11 cellular contexts compared by ENCODE assay signal in the genomic region with DNA sequence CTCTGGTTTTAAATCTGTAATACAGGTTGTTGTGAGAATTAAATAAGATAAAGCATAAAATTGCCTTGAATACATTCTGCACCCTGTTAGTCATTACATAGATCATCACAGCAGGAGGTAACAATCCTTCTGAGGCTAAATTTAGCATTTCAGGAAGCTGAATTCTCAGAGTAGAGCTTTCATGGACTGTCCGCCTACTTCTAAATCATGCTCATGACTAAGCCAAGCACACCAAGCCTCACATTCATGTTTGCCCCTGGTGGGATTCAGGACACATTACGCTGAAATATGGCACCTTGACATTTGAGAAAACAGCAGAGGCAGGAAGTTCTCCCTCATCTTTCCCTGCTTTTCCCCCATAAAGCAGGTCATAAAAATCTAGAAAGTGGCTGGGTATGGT. TPM values are rescaled to one million over a fixed set of nuclear protein-coding genes. Genes with fewer than 3 reads are reported as not detected.
DNase-seq lines count a peak whose midpoint lies in the region; ATAC-seq and TF ChIP-seq lines count a peak whose summit lies in the region.
"Had no signal": no experiment of that assay in that cellular context is flagged by ENCODE, and none has a peak within 500 bp of the region (broad histone marks: within the 10 kb centered on the region; RNA-seq: fewer than 3 reads in every experiment).

No MANE protein-coding gene starts in this region.

- no peak overlapping the region for H3K27ac ChIP-seq in RWPE1
- H3K27ac ChIP-seq: SJCRH30 had no signal

- no peak overlapping the region for H3K4me3 ChIP-seq in epithelial cell of esophagus (ENCODE audit: low read length)
- H3K4me3 ChIP-seq: SJCRH30 had no signal

- DNase-seq in GM04504 (ENCODE audit: low read depth) (peak; percentile 88), NCI-H226 (peak; percentile 81), epithelial cell of esophagus (ENCODE audit: low read depth) (peak; percentile 65), renal cortical epithelial cell (ENCODE audit: low read depth) (peak; percentile 94), RWPE1 (ENCODE audit: low spot score) (no peak), iPS-NIHi7 (ENCODE audit: extremely low spot score) (no peak)
- DNase-seq in activated CD8-positive, alpha-beta memory T cell treated with anti-CD3 and anti-CD28 coated beads, Interleukin-2, amount 10 ng/mL, durations not matched to agents 7 days and 5 days, result no peak
- DNase-seq: activated CD4-positive, alpha-beta memory T cell treated with anti-CD3 and anti-CD28 coated beads for 36 hours; NCI-H2081 treated with DMSO at 0.1 percent for 48 hours; SJCRH30; stimulated activated CD4-positive, alpha-beta T cell treated with anti-CD3 and anti-CD28 coated beads, Interleukin-15, amount 100 ng/mL, for 24 hours had no signal

- H3K4me1 Mint-ChIP-seq in activated CD8-positive, alpha-beta memory T cell treated with anti-CD3 and anti-CD28 coated beads, Interleukin-2, amount 10 ng/mL, durations not matched to agents 7 days and 5 days, result peaks cover 12% of the 10 kb centered on the region

- POLR2A ChIA-PET in RWPE1 (lab: Yijun Ruan, JAX; ENCODE audit: low non-redundant PET), result no interaction called here

- no peak overlapping the region for H3K27ac Mint-ChIP-seq in activated CD8-positive, alpha-beta memory T cell treated with anti-CD3 and anti-CD28 coated beads, Interleukin-2, amount 10 ng/mL, durations not matched to agents 7 days and 5 days
- H3K27ac Mint-ChIP-seq: activated CD4-positive, alpha-beta memory T cell treated with anti-CD3 and anti-CD28 coated beads for 36 hours had no signal

- no peaks in the 10 kb centered on the region for H3K9me3 Mint-ChIP-seq in activated CD8-positive, alpha-beta memory T cell treated with anti-CD3 and anti-CD28 coated beads, Interleukin-2, amount 10 ng/mL, durations not matched to agents 7 days and 5 days (ENCODE audit: low read depth)

- H3K27me3 Mint-ChIP-seq in activated CD8-positive, alpha-beta memory T cell treated with anti-CD3 and anti-CD28 coated beads, Interleukin-2, amount 10 ng/mL, durations not matched to agents 7 days and 5 days, result peaks cover 22% of the 10 kb centered on the region

- H3K4me3 Mint-ChIP-seq in activated CD8-positive, alpha-beta memory T cell treated with anti-CD3 and anti-CD28 coated beads, Interleukin-2, amount 10 ng/mL, durations not matched to agents 7 days and 5 days, result no peak overlapping the region
- H3K4me3 Mint-ChIP-seq: activated CD4-positive, alpha-beta memory T cell treated with anti-CD3 and anti-CD28 coated beads for 36 hours had no signal

- ATAC-seq in activated CD8-positive, alpha-beta memory T cell treated with anti-CD3 and anti-CD28 coated beads, Interleukin-2, amount 10 ng/mL, durations not matched to agents 7 days and 5 days, result no peak

- CTCF ChIA-PET in RWPE1 (lab: Yijun Ruan, JAX), result no interaction called here
- CTCF ChIA-PET in activated CD8-positive, alpha-beta memory T cell treated with anti-CD3 and anti-CD28 coated beads, Interleukin-2, amount 10 ng/mL, durations not matched to agents 7 days and 5 days (lab: Charles Lee), result interaction anchor here (1.2 kb wide), 1 partner anchor 9 kb away, joined by 3 read pairs; no protein-coding TSS in a partner anchor

- TF ChIP-seq CTCF in epithelial cell of esophagus (IDR thresholded peaks at IDR 0.05; ENCODE audit: insufficient read depth, low read depth, low read length, missing control alignments) (no peak), RWPE1 (conservative IDR thresholded peaks at IDR 0.05; ENCODE audit: low read depth) (no peak)

- H3K36me3 Mint-ChIP-seq in activated CD8-positive, alpha-beta memory T cell treated with anti-CD3 and anti-CD28 coated beads, Interleukin-2, amount 10 ng/mL, durations not matched to agents 7 days and 5 days, result no peaks in the 10 kb centered on the region
- H3K36me3 Mint-ChIP-seq: activated CD4-positive, alpha-beta memory T cell treated with anti-CD3 and anti-CD28 coated beads for 36 hours had no signal

RNA-seq across cellular contexts. Expression of gene PIK3C3, which starts 16.6 kb away (rescaled TPM):
- total RNA-seq in renal cortical epithelial cell, result 62.7 and 88.2 TPM in 2 replicates
- 10 to 100 TPM; 49.0 to 57.0 TPM for total RNA-seq in activated CD8-positive, alpha-beta memory T cell treated with anti-CD3 and anti-CD28 coated beads, Interleukin-2, amount 10 ng/mL, durations not matched to agents 7 days and 5 days

Comparison
In these comparisons a context has a peak if more than half of its experiments do, and no peak if none do; other contexts are left out.
1. DNase-seq: peak in GM04504 (single experiment), NCI-H226 (single experiment), epithelial cell of esophagus (single experiment) and renal cortical epithelial cell (single experiment); none in RWPE1 (single experiment), activated CD8-positive, alpha-beta memory T cell treated with anti-CD3 and anti-CD28 coated beads, Interleukin-2, amount 10 ng/mL, durations not matched to agents 7 days and 5 days (single experiment) and iPS-NIHi7 (single experiment).